In genomic region chr16:57915811-57916479, GRCh38 we compare ENCODE assay signal across 20 cellular contexts. TPM values are rescaled to one million over a fixed set of nuclear protein-coding genes. Genes with fewer than 3 reads are reported as not detected.
DNase-seq lines count a peak whose midpoint lies in the region; ATAC-seq, FAIRE-seq and TF ChIP-seq lines count a peak whose summit lies in the region.
"Had no signal": no experiment of that assay in that cellular context is flagged by ENCODE, and none has a peak within 500 bp of the region (broad histone marks: within the 10 kb centered on the region; RNA-seq: fewer than 3 reads in every experiment).

No MANE protein-coding gene starts in this region.

- in situ Hi-C loops in HAP-1 (cut with MboI; ENCODE audit: low sequenced_read_pairs): no loop called here

- intact Hi-C loops in uterus (cut with DNase I; ENCODE audit: low total_unique reads): no loop called here

- peak; percentile 30 for DNase-seq in SKM-1 treated with dmso at 0.1 percent for 144 hours (lab: John Stamatoyannopoulos, UW; ENCODE audit: unreplicated experiment)
- DNase-seq in SKM-1 (lab: John Stamatoyannopoulos, UW; ENCODE audit: unreplicated experiment): no peak
- peak; percentile 24 for DNase-seq in MV-4-11 (lab: John Stamatoyannopoulos, UW)
- DNase-seq in RWPE2 (ENCODE audit: low spot score): no peak
- DNase-seq in RCC 7860 (ENCODE audit: low spot score): no peak
- no peak for DNase-seq in HAP-1 (ENCODE audit: low spot score in 2 of 2)
- DNase-seq in uterus: no peak
- DNase-seq: ACHN; CD4-positive, alpha-beta memory T cell; COR-L47; DMS53; GM23248; H7 had no signal

- FAIRE-seq in RCC 7860 (lab: Jason Lieb, UNC): no peak
- FAIRE-seq: GM12878, GM18507 had no signal

- ATAC-seq in RWPE2 (ENCODE audit: low read depth): no peak
- no peak for ATAC-seq in GM21717 (IDR thresholded peaks at IDR 0.05; ENCODE audit: unreplicated experiment)
- ATAC-seq: GM12878 had no signal

- no peaks in the 10 kb centered on the region for H3K27me3 ChIP-seq in RWPE2 (ENCODE audit: insufficient read depth, poor library complexity, severe bottlenecking)
- H3K27me3 ChIP-seq in HAP-1 (ENCODE audit: low read depth): no peaks in the 10 kb centered on the region
- H3K27me3 ChIP-seq in uterus: no peaks in the 10 kb centered on the region

- H3K4me3 ChIP-seq in RWPE2 (ENCODE audit: severe bottlenecking): no peak overlapping the region
- no peak overlapping the region for H3K4me3 ChIP-seq in HAP-1
- H3K4me3 ChIP-seq in uterus: no peak overlapping the region
- H3K4me3 ChIP-seq: GM12878, GM23248 had no signal

- H3K9me3 ChIP-seq in RWPE2 (ENCODE audit: severe bottlenecking): no peaks in the 10 kb centered on the region
- no peaks in the 10 kb centered on the region; the same call in 1 of the 2 replicates for H3K9me3 ChIP-seq in HAP-1
- no peaks in the 10 kb centered on the region for H3K9me3 ChIP-seq in uterus

- peaks cover 21% of the 10 kb centered on the region for H3K4me1 ChIP-seq in RWPE2 (ENCODE audit: insufficient read depth, poor library complexity, severe bottlenecking)
- no peaks in the 10 kb centered on the region; the same call in 1 of the 2 replicates for H3K4me1 ChIP-seq in HAP-1
- H3K4me1 ChIP-seq in uterus: no peaks in the 10 kb centered on the region

- no peaks in the 10 kb centered on the region for H3K36me3 ChIP-seq in RWPE2 (ENCODE audit: low read depth)
- no peaks in the 10 kb centered on the region for H3K36me3 ChIP-seq in HAP-1 (replicated peaks)
- H3K36me3 ChIP-seq in uterus: no peaks in the 10 kb centered on the region

- peak overlapping the region; percentile 47 for H3K27ac ChIP-seq in RWPE2 (ENCODE audit: poor library complexity, severe bottlenecking)
- no peak overlapping the region for H3K27ac ChIP-seq in uterus
- H3K27ac ChIP-seq: C4-2B, GM23248 had no signal

- no peak for TF ChIP-seq POLR2A in uterus (IDR thresholded peaks at IDR 0.05)

- TF ChIP-seq CTCF in RWPE2 (IDR thresholded peaks at IDR 0.05; ENCODE audit: poor library complexity, severe bottlenecking): no peak
- no peak for TF ChIP-seq CTCF in uterus (IDR thresholded peaks at IDR 0.05)

RNA-seq across cellular contexts. Expression of gene CNGB1, which starts 55.0 kb away (rescaled TPM):
- total RNA-seq in uterus: not detected
- total RNA-seq: A172; CD4-positive, alpha-beta memory T cell; G401; GM12878; GM23248; H7; HT-29 had no signal

Comparison
In these comparisons a context has a peak if more than half of its experiments do, and no peak if none do; other contexts are left out.
1. DNase-seq: peak in SKM-1 treated with dmso at 0.1 percent for 144 hours (single experiment) and MV-4-11 (single experiment); none in SKM-1 (single experiment), RWPE2 (single experiment), RCC 7860 (single experiment), HAP-1 (0 of 2) and uterus (0 of 2).